In the genomic region with DNA sequence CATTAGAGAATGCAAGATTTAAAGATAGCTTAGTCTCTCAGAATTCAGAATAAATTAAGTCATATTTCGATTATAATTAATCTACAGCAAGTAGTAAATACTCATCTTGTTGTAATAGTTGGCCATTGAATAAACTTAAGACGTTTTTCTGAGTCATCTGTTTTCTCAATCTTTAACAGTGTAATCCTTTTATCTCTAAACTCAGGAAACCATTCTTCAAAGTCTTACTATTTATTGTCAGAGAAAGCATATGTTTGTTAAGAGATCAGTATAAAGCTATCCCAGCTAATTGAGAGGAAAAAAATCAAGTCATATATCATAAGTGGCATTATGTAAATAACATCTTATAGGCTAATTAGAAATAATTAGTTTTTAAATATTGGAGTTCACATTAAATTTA, we compare ENCODE assay signal across 18 cellular contexts.
DNase-seq lines count a peak whose midpoint lies in the region; ATAC-seq and TF ChIP-seq lines count a peak whose summit lies in the region.
"Had no signal": no experiment of that assay in that cellular context is flagged by ENCODE, and none has a peak within 500 bp of the region (broad histone marks: within the 10 kb centered on the region; RNA-seq: fewer than 3 reads in every experiment).

No MANE protein-coding gene starts in this region.

- no peak overlapping the region for H2AFZ ChIP-seq in PC-3 (ENCODE audit: low read length)
- no peak overlapping the region for H2AFZ ChIP-seq in mesenchymal stem cell (ENCODE audit: low read depth, low read length)
- no peak overlapping the region for H2AFZ ChIP-seq in Karpas-422 (ENCODE audit: low read length)

- no peaks in the 10 kb centered on the region for H4K20me1 ChIP-seq in PC-3 (ENCODE audit: low read length)
- H4K20me1 ChIP-seq in Karpas-422 (ENCODE audit: insufficient read depth, low read depth, low read length) = no peaks in the 10 kb centered on the region

- H3F3A ChIP-seq in PC-3 (ENCODE audit: low read length, unreplicated experiment) = no peaks in the 10 kb centered on the region

- no peak for TF ChIP-seq CTCF in PC-3 (conservative IDR thresholded peaks at IDR 0.05; ENCODE audit: low read depth, low read length)
- TF ChIP-seq CTCF in fibroblast of mammary gland (conservative IDR thresholded peaks at IDR 0.05; ENCODE audit: control insufficient read depth, insufficient read depth, low read depth, low read length) = no peak

- no peak overlapping the region for H3K14ac ChIP-seq in mesenchymal stem cell (ENCODE audit: low read length in 2 of 2)

- no peak overlapping the region for H2BK12ac ChIP-seq in mesenchymal stem cell (ENCODE audit: low read length in 2 of 2)

- no CpG with 5 or more reads among the region's 2 CpGs for WGBS in mesenchymal stem cell

- H3K4ac ChIP-seq in mesenchymal stem cell (ENCODE audit: low read depth in 1 of 2, low read length in 2 of 2) = no peak overlapping the region

- no peak overlapping the region for H3K9ac ChIP-seq in PC-3 (ENCODE audit: low read length)
- H3K9ac ChIP-seq in mesenchymal stem cell (ENCODE audit: low read length) = no peak overlapping the region
- no peak overlapping the region for H3K9ac ChIP-seq in Karpas-422 (ENCODE audit: low read length)

- no peaks in the 10 kb centered on the region for H3K4me1 ChIP-seq in PC-3 (ENCODE audit: insufficient read depth, low read length)
- H3K4me1 ChIP-seq in mesenchymal stem cell (ENCODE audit: control insufficient read depth, insufficient read depth, low read depth, low read length) = no peaks in the 10 kb centered on the region
- no peaks in the 10 kb centered on the region for H3K4me1 ChIP-seq in Karpas-422 (ENCODE audit: low read length)
- H3K4me1 ChIP-seq: Peyer's patch had no signal

- intact Hi-C loops in PC-3 (cut with micrococcal nuclease) (no loop called here), posterior cingulate gyrus (cut with DNase I) (no loop called here)

- no peak overlapping the region for H3K18ac ChIP-seq in mesenchymal stem cell (ENCODE audit: low read depth in 1 of 2, low read length in 2 of 2)

- no TSS peak for BruUV-seq in PC-3 (replicated peaks; lab: Mats Ljungman, UMichigan)

- H2BK120ac ChIP-seq in mesenchymal stem cell (ENCODE audit: low read depth, low read length) = no peak overlapping the region

- no peak overlapping the region for H3K23ac ChIP-seq in mesenchymal stem cell (ENCODE audit: low read length in 2 of 2)

- H3K4me3 ChIP-seq in PC-3 (ENCODE audit: low read length) = no peak overlapping the region
- no peak overlapping the region for H3K4me3 ChIP-seq in fibroblast of mammary gland (ENCODE audit: control insufficient read depth, low read depth, low read length)
- no peak overlapping the region for H3K4me3 ChIP-seq in mesenchymal stem cell (ENCODE audit: insufficient read depth in 1 of 2, low read depth in 1 of 2, low read length in 2 of 2)
- no peak overlapping the region for H3K4me3 ChIP-seq in Karpas-422 (ENCODE audit: low read length)
- H3K4me3 ChIP-seq: Peyer's patch had no signal

- CTCF ChIA-PET in PC-3 (lab: Charles Lee) = no interaction called here

- no peak overlapping the region for H2AK5ac ChIP-seq in mesenchymal stem cell (ENCODE audit: low read length, severe bottlenecking)

- ATAC-seq in PC-3 (no peak), GM21576 (IDR thresholded peaks at IDR 0.05; ENCODE audit: unreplicated experiment) (no peak), HG03378 (IDR thresholded peaks at IDR 0.05; ENCODE audit: unreplicated experiment) (no peak)
- ATAC-seq: Right ventricle myocardium inferior had no signal

- no peaks in the 10 kb centered on the region for H3K27me3 ChIP-seq in PC-3 (ENCODE audit: low read length)
- no peaks in the 10 kb centered on the region for H3K27me3 ChIP-seq in mesenchymal stem cell (ENCODE audit: control insufficient read depth in 1 of 2, insufficient read depth in 1 of 2, low read length in 2 of 2)
- no peaks in the 10 kb centered on the region for H3K27me3 ChIP-seq in Karpas-422 (ENCODE audit: low read length)
- H3K27me3 ChIP-seq: Peyer's patch had no signal

- H4K91ac ChIP-seq in mesenchymal stem cell (ENCODE audit: low read length) = no peak overlapping the region

- DNase-seq in ELR (ENCODE audit: low read depth) = peak; percentile 3
- DNase-seq in PC-3 = peak; percentile 2
- DNase-seq in fibroblast of mammary gland (ENCODE audit: low read depth) = peak; percentile 60
- DNase-seq in mesenchymal stem cell = peak; percentile 53
- DNase-seq in posterior cingulate gyrus = no peak
- no peak for DNase-seq in Karpas-422
- DNase-seq: ACHN; C1 segment of cervical spinal cord; CD8-positive, alpha-beta memory T cell; DND-41; GF-D8; NCI-H1105; NCI-H2081 treated with DMSO at 0.1 percent for 48 hours; Peyer's patch had no signal

- no peak overlapping the region for H2BK15ac ChIP-seq in mesenchymal stem cell (ENCODE audit: low read depth, poor library complexity, severe bottlenecking)

- H3K9me3 ChIP-seq in PC-3 (ENCODE audit: low read length) (no peaks in the 10 kb centered on the region), mesenchymal stem cell (ENCODE audit: control insufficient read depth, low read length) (no peaks in the 10 kb centered on the region), Karpas-422 (ENCODE audit: low read length) (peaks cover 30% of the 10 kb centered on the region)
- H3K9me3 ChIP-seq: Peyer's patch had no signal

- H4K8ac ChIP-seq in mesenchymal stem cell (ENCODE audit: low read length) = no peak overlapping the region

- H3K4me2 ChIP-seq in PC-3 (ENCODE audit: low read length) (no peak overlapping the region), mesenchymal stem cell (ENCODE audit: low read length, poor library complexity, severe bottlenecking) (no peak overlapping the region), Karpas-422 (ENCODE audit: low read depth, low read length, poor library complexity, severe bottlenecking) (no peak overlapping the region)

- H3K36me3 ChIP-seq in PC-3 (ENCODE audit: low read depth, low read length) (no peaks in the 10 kb centered on the region), mesenchymal stem cell (ENCODE audit: control insufficient read depth in 1 of 2, insufficient read depth in 2 of 2, low read depth in 1 of 2, low read length in 2 of 2) (no peaks in the 10 kb centered on the region), Karpas-422 (ENCODE audit: insufficient read depth, low read length) (no peaks in the 10 kb centered on the region)
- H3K36me3 ChIP-seq: Peyer's patch had no signal

- H3K79me1 ChIP-seq in mesenchymal stem cell (replicated peaks; ENCODE audit: low read length, poor library complexity, severe bottlenecking) = no peaks in the 10 kb centered on the region

- H3K79me2 ChIP-seq in PC-3 (ENCODE audit: low read length) (no peaks in the 10 kb centered on the region), Karpas-422 (ENCODE audit: low read length) (no peaks in the 10 kb centered on the region)

- H3K9me2 ChIP-seq in PC-3 (replicated peaks; ENCODE audit: low read length) (no peaks in the 10 kb centered on the region), Karpas-422 (replicated peaks; ENCODE audit: insufficient read depth, low read length) (no peaks in the 10 kb centered on the region)

- H3K27ac ChIP-seq in PC-3 (ENCODE audit: low read length) = no peak overlapping the region
- H3K27ac ChIP-seq in mesenchymal stem cell (ENCODE audit: low read length, poor library complexity, severe bottlenecking) = no peak overlapping the region
- no peak overlapping the region for H3K27ac ChIP-seq in Karpas-422 (ENCODE audit: low read length)
- H3K27ac ChIP-seq: HL-60, Peyer's patch had no signal

- POLR2A ChIA-PET in PC-3 (lab: Charles Lee; ENCODE audit: unreplicated experiment) = interaction anchor here (0.7 kb wide), 1 partner anchor 952 kb away, joined by 15 read pairs; no protein-coding TSS in a partner anchor

- no peak overlapping the region for H2BK5ac ChIP-seq in mesenchymal stem cell (ENCODE audit: low read depth, low read length, poor library complexity, severe bottlenecking)

Comparison
In these comparisons a context has a peak if more than half of its experiments do, and no peak if none do; other contexts are left out.
1. DNase-seq: peak in ELR (single experiment), PC-3 (single experiment), fibroblast of mammary gland (single experiment) and mesenchymal stem cell (single experiment); none in posterior cingulate gyrus (0 of 10) and Karpas-422 (single experiment).